ENCODE assay signal across 26 cellular contexts in the genomic region with DNA sequence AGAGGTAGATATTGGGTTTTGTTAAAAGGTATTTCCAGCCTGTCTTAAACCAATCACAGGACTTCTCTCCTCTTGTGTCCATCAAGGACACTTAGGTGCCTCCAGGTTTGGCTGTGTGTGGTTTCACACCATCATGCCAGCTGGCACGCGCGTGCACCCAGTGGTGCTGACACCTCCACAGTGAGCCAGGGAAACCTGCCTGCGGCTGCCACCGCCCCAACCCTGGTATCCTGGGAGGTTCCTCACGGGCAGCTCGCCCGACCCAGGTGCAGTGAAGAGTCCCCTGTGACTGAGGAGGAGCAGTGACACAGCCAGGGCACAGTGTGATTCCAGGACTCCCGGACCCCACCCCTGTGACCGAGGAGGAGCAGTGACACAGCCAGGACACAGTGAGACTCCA. TPM values are rescaled to one million over a fixed set of nuclear protein-coding genes. Genes with fewer than 3 reads are reported as not detected.
DNase-seq lines count a peak whose midpoint lies in the region; ATAC-seq, FAIRE-seq and TF ChIP-seq lines count a peak whose summit lies in the region.
"Had no signal": no experiment of that assay in that cellular context is flagged by ENCODE, and none has a peak within 500 bp of the region (broad histone marks: within the 10 kb centered on the region; RNA-seq: fewer than 3 reads in every experiment).

No MANE protein-coding gene starts in this region.

- no CpG with 5 or more reads among the region's 10 CpGs for WGBS in HepG2 (ENCODE audit: low lambda C conversion rate)
- 92% methylated on average over 5 of the region's 10 CpGs for WGBS in right lobe of liver (ENCODE audit: insufficient coverage, low coverage, low lambda C conversion rate, missing lambda C conversion rate)
- WGBS in neuronal stem cell (ENCODE audit: extremely low coverage in 2 of 2, insufficient read length in 2 of 2, insufficient replicate concordance in 1 of 2), 2 donors = no CpG with 5 or more reads among the region's 10 CpGs

- H4K8ac ChIP-seq in neuronal stem cell (ENCODE audit: low read depth, low read length) = no peak overlapping the region

- H2BK12ac ChIP-seq in neuronal stem cell (ENCODE audit: low read length) = no peak overlapping the region

- H3K4ac ChIP-seq in neuronal stem cell (ENCODE audit: low read length) = no peak overlapping the region

- BruUV-seq in HepG2 (replicated peaks; lab: Mats Ljungman, UMichigan) = no TSS peak

- TF ChIP-seq EP300 in HepG2 (IDR thresholded peaks at IDR 0.05; ENCODE audit: low read depth in 2 of 2, low read length in 2 of 2) (no peak), HepG2 (CRISPR knock-in tag; IDR thresholded peaks at IDR 0.05; ENCODE audit: borderline replicate concordance) (no peak)

- TF ChIP-seq RAD21 in HepG2 (CRISPR knock-in tag; IDR thresholded peaks at IDR 0.05) = no peak

- H3K36me3 ChIP-seq in HepG2 (replicated peaks in 1 of 2; ENCODE audit: control insufficient read depth in 1 of 2, insufficient read depth in 2 of 2, low read length in 2 of 2) (no peaks in the 10 kb centered on the region), right lobe of liver (no peaks in the 10 kb centered on the region), neuronal stem cell (replicated peaks in 1 of 2; ENCODE audit: control insufficient read depth in 2 of 2, insufficient read depth in 2 of 2, low read length in 2 of 2) (no peaks in the 10 kb centered on the region)
- H3K36me3 ChIP-seq: BE2C, MG63, Peyer's patch, thyroid gland had no signal

- peaks cover 11% of the 10 kb centered on the region; the same call in 1 of the 2 replicates for H3K4me1 ChIP-seq in HepG2 (ENCODE audit: insufficient read depth, low read length)
- H3K4me1 ChIP-seq in right lobe of liver = no peaks in the 10 kb centered on the region
- peaks cover 0 to 3% of the 10 kb centered on the region in 2 donors for H3K4me1 ChIP-seq in neuronal stem cell (ENCODE audit: control insufficient read depth in 2 of 2, insufficient read depth in 1 of 2, low read depth in 1 of 2, low read length in 2 of 2)
- H3K4me1 ChIP-seq: parathyroid adenoma, Peyer's patch had no signal

- H3K14ac ChIP-seq in neuronal stem cell (ENCODE audit: low read length) = no peak overlapping the region

- no peaks in the 10 kb centered on the region for H3K79me2 ChIP-seq in HepG2 (ENCODE audit: insufficient read depth, low read length)
- H3K79me2 ChIP-seq: parathyroid adenoma had no signal

- CTCF ChIA-PET in HepG2 (lab: Yijun Ruan, JAX; ENCODE audit: low intra/inter-chr PET ratio, low total read pairs) = no interaction called here

- H3K9ac ChIP-seq in HepG2 (ENCODE audit: insufficient read depth, low read depth, low read length) = no peak overlapping the region
- peak overlapping the region; percentile 44 for H3K9ac ChIP-seq in neuronal stem cell (ENCODE audit: low read depth, low read length, poor library complexity)
- H3K9ac ChIP-seq: parathyroid adenoma had no signal

- H3K4me3 ChIP-seq in HepG2 (replicated peaks in 1 of 3; ENCODE audit: insufficient read depth in 1 of 3, low read depth in 2 of 3, low read length in 3 of 3) (no peak overlapping the region; a peak in 1 of 6 replicates), right lobe of liver (no peak overlapping the region), neuronal stem cell (ENCODE audit: low read length in 2 of 2) (no peak overlapping the region)
- H3K4me3 ChIP-seq: GM23338, MG63, Peyer's patch, thyroid gland had no signal

- H3K23ac ChIP-seq in neuronal stem cell (ENCODE audit: low read depth, low read length, poor library complexity) = no peak overlapping the region

- no peak for FAIRE-seq in HepG2 (lab: Jason Lieb, UNC)
- FAIRE-seq: islet of Langerhans had no signal

- in situ Hi-C loops in HepG2 (cut with HindIII; ENCODE audit: extremely low pct_ligation_motif_present, low pct_unique_long_range_greater_than_20kb) = no loop called here

- H2BK15ac ChIP-seq in neuronal stem cell (ENCODE audit: low read length) = no peak overlapping the region

- no peak overlapping the region for H2BK5ac ChIP-seq in neuronal stem cell (ENCODE audit: low read length)

- TF ChIP-seq POLR2A in HepG2 (IDR thresholded peaks at IDR 0.05; ENCODE audit: insufficient read depth in 1 of 2, low read depth in 2 of 2, low read length in 2 of 2) = no peak
- TF ChIP-seq POLR2A in right lobe of liver (IDR thresholded peaks at IDR 0.05) = no peak
- no peak for TF ChIP-seq POLR2A in erythroblast (IDR thresholded peaks at IDR 0.05; ENCODE audit: low read length)

- H3K4me2 ChIP-seq in HepG2 (ENCODE audit: low read depth, low read length) (0 out of 2 replicates have a peak overlapping the region, but pooled peaks have one; percentile 7), neuronal stem cell (ENCODE audit: insufficient read depth, low read length, poor library complexity, severe bottlenecking) (no peak overlapping the region)
- H3K4me2 ChIP-seq: GM23338 had no signal

- H3K79me1 ChIP-seq in neuronal stem cell (ENCODE audit: low read depth, low read length) = peaks cover 2% of the 10 kb centered on the region

- no peak for DNase-seq in HepG2 (ENCODE audit: low spot score)
- no peak for DNase-seq in right lobe of liver
- DNase-seq in ecto neural progenitor cell (ENCODE audit: low spot score) = peak; percentile 40
- no peak for DNase-seq in neuronal stem cell (ENCODE audit: low spot score)
- DNase-seq in effector CD8-positive, alpha-beta T cell (lab: John Stamatoyannopoulos, UW) = no peak
- DNase-seq in erythroblast (lab: John Stamatoyannopoulos, UW) = no peak
- DNase-seq: activated CD4-positive, alpha-beta T cell treated with anti-CD3 and anti-CD28 coated beads for 36 hours; activated gamma-delta T cell treated with Interleukin-2 at 50 U/mL for 16 hours; activated naive CD8-positive, alpha-beta T cell treated with anti-CD3 and anti-CD28 coated beads, Interleukin-2, amount 10 ng/mL, durations not matched to agents 7 days and 5 days; activated T-cell treated with anti-CD3 and anti-CD28 coated beads, Interleukin-2, amount 50 U/mL, for 24 hours; BE2C; DMS 273 treated with DMSO at 0.1 percent for 48 hours; effector memory CD4-positive, alpha-beta T cell; foreskin fibroblast; KBM-7; MG63; NCI-H1930; NCI-H526; stimulated activated naive CD8-positive, alpha-beta T cell treated with anti-CD3 and anti-CD28 coated beads, Interleukin-15, amount 100 ng/mL, for 72 hours; thyroid gland had no signal

- POLR2A ChIA-PET in HepG2 (lab: Yijun Ruan, JAX) = no interaction called here

- no peak for ATAC-seq in HepG2
- ATAC-seq in right lobe of liver = no peak
- ATAC-seq in GM18909 (IDR thresholded peaks at IDR 0.05; ENCODE audit: poor library complexity, unreplicated experiment) = no peak
- ATAC-seq: activated CD4-positive, alpha-beta T cell treated with anti-CD3 and anti-CD28 coated beads for 36 hours; CD8-positive, alpha-beta T cell; stimulated activated naive CD8-positive, alpha-beta T cell treated with anti-CD3 and anti-CD28 coated beads, Interleukin-15, amount 100 ng/mL, for 72 hours had no signal

- intact Hi-C loops in HepG2 (cut with micrococcal nuclease; ENCODE audit: unreplicated experiment) = no loop called here
- intact Hi-C loops in right lobe of liver (cut with DNase I) = no loop called here

- no peak overlapping the region for H4K91ac ChIP-seq in neuronal stem cell (ENCODE audit: low read depth, low read length, poor library complexity)

- peak overlapping the region; percentile 70 for H2AK5ac ChIP-seq in neuronal stem cell (ENCODE audit: low read depth, low read length)

- no peak for TF ChIP-seq CTCF in HepG2 (CRISPR knock-in tag; IDR thresholded peaks at IDR 0.05)
- TF ChIP-seq CTCF in right lobe of liver (IDR thresholded peaks at IDR 0.05) = no peak

- no peak overlapping the region for H3K18ac ChIP-seq in neuronal stem cell (ENCODE audit: low read length)

- no peak overlapping the region for H2BK120ac ChIP-seq in neuronal stem cell (ENCODE audit: low read depth, low read length)

- peaks cover 18 to 39% of the 10 kb centered on the region in 2 experiments; a peak in 4 of 5 replicates for H3K27me3 ChIP-seq in HepG2 (ENCODE audit: control insufficient read depth in 1 of 2, insufficient read depth in 2 of 2, low read length in 2 of 2)
- no peaks in the 10 kb centered on the region for H3K27me3 ChIP-seq in right lobe of liver
- peaks cover 0 to under 1% (median 0%) of the 10 kb centered on the region in 3 experiments for H3K27me3 ChIP-seq in neuronal stem cell (ENCODE audit: control insufficient read depth in 3 of 3, insufficient read depth in 3 of 3, low read depth in 1 of 3, low read length in 3 of 3)
- H3K27me3 ChIP-seq: BE2C, MG63, Peyer's patch, thyroid gland had no signal

- H3K27ac ChIP-seq in HepG2 (ENCODE audit: extremely low read length, insufficient read depth, low read length) = no peak overlapping the region
- H3K27ac ChIP-seq in right lobe of liver = no peak overlapping the region
- no peak overlapping the region for H3K27ac ChIP-seq in neuronal stem cell (replicated peaks; ENCODE audit: low read length)
- H3K27ac ChIP-seq: parathyroid adenoma, thyroid gland had no signal

- H3K9me3 ChIP-seq in HepG2 (ENCODE audit: low read length) (no peaks in the 10 kb centered on the region), right lobe of liver (peaks cover 0 to 3% (median 0%) of the 10 kb centered on the region in 4 donors), neuronal stem cell (replicated peaks in 1 of 2; ENCODE audit: control insufficient read depth in 2 of 2, insufficient read depth in 1 of 2, low read depth in 1 of 2, low read length in 2 of 2) (peaks cover 0 to under 1% of the 10 kb centered on the region in 2 donors)
- H3K9me3 ChIP-seq: Peyer's patch, thyroid gland had no signal

- no peaks in the 10 kb centered on the region for H4K20me1 ChIP-seq in HepG2 (ENCODE audit: insufficient read depth, low read length)

- H2AFZ ChIP-seq in HepG2 (ENCODE audit: low read length) (no peak overlapping the region), neuronal stem cell (ENCODE audit: low read length) (no peak overlapping the region)
- H2AFZ ChIP-seq: GM23338, parathyroid adenoma had no signal

RNA-seq across cellular contexts. Expression of a gene that starts 13.2 kb away (rescaled TPM):
- 0.07 and 0.14 TPM in 2 replicates for total RNA-seq in HepG2 (2016; rRNA removed; fragmentation: Illumina TruSeq; extraction: Trizol)
- total RNA-seq in HepG2 (2016; cell fraction: cytosol; rRNA removed; fragmentation: Illumina TruSeq; extraction: Trizol; ENCODE audit: low read depth) = not detected in 2 replicates
- 0.06 TPM in 1 of 2 replicates, not detected in the other for total RNA-seq in HepG2 (2016; cell fraction: insoluble cytoplasmic fraction; rRNA removed; fragmentation: Illumina TruSeq; extraction: Trizol)
- not detected in 2 replicates for total RNA-seq in HepG2 (2016; cell fraction: membrane; rRNA removed; fragmentation: Illumina TruSeq; extraction: Trizol)
- 0.13 and 0.22 TPM in 2 replicates for total RNA-seq in HepG2 (2016; cell fraction: nucleus; rRNA removed; fragmentation: Illumina TruSeq; extraction: Trizol)
- polyA plus RNA-seq in HepG2 (2011; rRNA removed) = 0.41 and 1.6 TPM in 2 replicates
- polyA plus RNA-seq in HepG2 (2011; cell fraction: cytosol; rRNA removed) = 0.27 and 0.31 TPM in 2 replicates
- polyA plus RNA-seq in HepG2 (2011; cell fraction: nucleus; rRNA removed) = 8.5 and 10.4 TPM in 2 replicates
- 0.36 and 0.81 TPM in 2 replicates for polyA plus RNA-seq in HepG2 (2012)
- polyA plus RNA-seq in HepG2 (2016; cell fraction: cytosol; fragmentation: Illumina TruSeq; extraction: Trizol; ENCODE audit: low read depth) = not detected in 2 replicates
- polyA plus RNA-seq in HepG2 (2016; cell fraction: insoluble cytoplasmic fraction; fragmentation: Illumina TruSeq; extraction: Trizol; ENCODE audit: low read depth) = not detected in 2 replicates
- not detected in 2 replicates for polyA plus RNA-seq in HepG2 (2016; cell fraction: membrane; fragmentation: Illumina TruSeq; extraction: Trizol; ENCODE audit: low read depth)
- polyA plus RNA-seq in HepG2 (2016; cell fraction: nucleus; fragmentation: Illumina TruSeq; extraction: Trizol; ENCODE audit: insufficient read depth, low read depth) = 0.48 and 0.69 TPM in 2 replicates
- polyA minus RNA-seq in HepG2 (2011; rRNA and poly(A)+ RNA removed; ENCODE audit: low replicate concordance) = 0.44 TPM in 1 of 2 replicates, not detected in the other
- not detected in 2 replicates for polyA minus RNA-seq in HepG2 (2011; cell fraction: cytosol; rRNA and poly(A)+ RNA removed)
- 0.52 and 1.2 TPM in 2 replicates for polyA minus RNA-seq in HepG2 (2011; cell fraction: nucleus; rRNA and poly(A)+ RNA removed)
- total RNA-seq in right lobe of liver = 10 to 100 TPM; 17.3 to 81.7 (median 38.4) TPM
- 19.3 TPM for polyA plus RNA-seq in neuronal stem cell (2013, experiment 1 of 2)
- 19.1 TPM for polyA plus RNA-seq in neuronal stem cell (2013, experiment 2 of 2)

Comparison
In these comparisons a context has a peak if more than half of its experiments do, and no peak if none do; other contexts are left out.
1. RNA of a gene that starts 13.2 kb away (total RNA-seq): 17.3 to 81.7 TPM in right lobe of liver; 0.06 to 0.22 TPM in HepG2; every median in the first group is over 10 times any median in the second.